ENCODE assay signal across 12 cellular contexts in the genomic region with DNA sequence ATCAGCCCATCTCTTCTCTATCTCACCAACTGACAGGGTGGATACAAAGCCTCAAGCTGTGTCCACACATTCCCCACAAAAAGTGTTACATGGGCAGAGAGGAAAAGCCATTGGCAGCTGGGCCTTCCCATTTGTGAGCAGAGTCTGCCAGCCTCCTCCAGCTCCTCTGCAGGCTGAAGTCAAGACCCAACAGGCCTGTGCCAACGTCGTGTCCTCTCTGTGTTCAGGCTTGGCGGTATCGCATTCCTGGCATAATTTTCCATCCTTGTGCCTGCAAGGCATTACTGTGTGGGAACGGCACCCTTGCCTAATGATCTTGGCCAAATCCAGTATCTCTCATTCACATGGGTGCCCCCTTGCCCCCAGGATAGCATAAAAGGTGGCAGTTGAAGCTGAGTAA. TPM values are rescaled to one million over a fixed set of nuclear protein-coding genes. Genes with fewer than 3 reads are reported as not detected.
"Had no signal": no experiment of that assay in that cellular context is flagged by ENCODE, and none has a peak within 500 bp of the region (broad histone marks: within the 10 kb centered on the region; RNA-seq: fewer than 3 reads in every experiment).

No MANE protein-coding gene starts in this region.

- DNase-seq: activated CD4-positive, alpha-beta T cell treated with anti-CD3 and anti-CD28 coated beads, Interleukin-2, amount 50 U/mL, for 1 hour; hypothalamus; left cardiac atrium; natural killer cell; sigmoid colon; stimulated activated CD4-positive, alpha-beta T cell treated with anti-CD3 and anti-CD28 coated beads, Interleukin-12 subunit alpha, Interleukin-12 subunit beta, amount 100 ng/mL, for 4 hours; stimulated activated naive CD4-positive, alpha-beta T cell treated with Interleukin-2 at 50 U/mL for 16 hours; T-helper 17 cell had no signal

- H3K36me3 ChIP-seq: sigmoid colon had no signal

- H3K9me3 ChIP-seq: sigmoid colon had no signal

- H3K36me3 Mint-ChIP-seq: activated naive CD4-positive, alpha-beta T cell treated with anti-CD3 and anti-CD28 coated beads, Interleukin-2, amount 50 U/mL, for 24 hours; memory B cell; natural killer cell had no signal

- H3K27ac Mint-ChIP-seq: activated naive CD4-positive, alpha-beta T cell treated with anti-CD3 and anti-CD28 coated beads, Interleukin-2, amount 50 U/mL, for 24 hours; memory B cell; natural killer cell; T-helper 17 cell had no signal

- H3K4me3 Mint-ChIP-seq: activated naive CD4-positive, alpha-beta T cell treated with anti-CD3 and anti-CD28 coated beads, Interleukin-2, amount 50 U/mL, for 24 hours; memory B cell; natural killer cell; T-helper 17 cell had no signal

- ATAC-seq: left cardiac atrium, natural killer cell, T-helper 17 cell had no signal

- H3K27me3 ChIP-seq: sigmoid colon had no signal

- H3K4me3 ChIP-seq: sigmoid colon had no signal

- H3K27ac ChIP-seq: sigmoid colon had no signal

- H3K4me1 Mint-ChIP-seq: activated naive CD4-positive, alpha-beta T cell treated with anti-CD3 and anti-CD28 coated beads, Interleukin-2, amount 50 U/mL, for 24 hours; memory B cell; natural killer cell; T-helper 17 cell had no signal

- H3K9me3 Mint-ChIP-seq: activated naive CD4-positive, alpha-beta T cell treated with anti-CD3 and anti-CD28 coated beads, Interleukin-2, amount 50 U/mL, for 24 hours; memory B cell; natural killer cell had no signal

RNA-seq across cellular contexts. Expression of a gene that starts 41.5 kb away (rescaled TPM):
- total RNA-seq: activated CD8-positive, alpha-beta memory T cell treated with anti-CD3 and anti-CD28 coated beads for 36 hours; dermis microvascular lymphatic vessel endothelial cell; T-helper 17 cell had no signal
